ENCODE assay signal across 10 cellular contexts in genomic region chr4:125735107-125735506, GRCh38.
DNase-seq lines count a peak whose midpoint lies in the region; ATAC-seq and TF ChIP-seq lines count a peak whose summit lies in the region.
"Had no signal": no experiment of that assay in that cellular context is flagged by ENCODE, and none has a peak within 500 bp of the region (broad histone marks: within the 10 kb centered on the region; RNA-seq: fewer than 3 reads in every experiment).

No MANE protein-coding gene starts in this region.

- H3K4me3 ChIP-seq in astrocyte of the spinal cord (ENCODE audit: low read depth, low read length) (no peak overlapping the region), iPS-18a (ENCODE audit: low read length) (no peak overlapping the region)
- H3K4me3 ChIP-seq: GM12878, suprapubic skin had no signal

- H3K27me3 ChIP-seq in iPS-18a (ENCODE audit: control insufficient read depth, insufficient read depth, low read length), result no peaks in the 10 kb centered on the region
- H3K27me3 ChIP-seq: suprapubic skin had no signal

- H3K36me3 ChIP-seq in iPS-18a (ENCODE audit: control insufficient read depth, low read depth, low read length), result no peaks in the 10 kb centered on the region
- H3K36me3 ChIP-seq: suprapubic skin had no signal

- in situ Hi-C loops in astrocyte of the spinal cord (cut with HindIII; ENCODE audit: low sequenced_read_pairs), result no loop called here

- peak overlapping the region; percentile 69 for H3K9ac ChIP-seq in iPS-18a (ENCODE audit: low read length)

- peak; percentile 73 for DNase-seq in HS-5 (ENCODE audit: low read depth)
- peak; percentile 88 for DNase-seq in astrocyte of the spinal cord (ENCODE audit: low read depth, low spot score)
- DNase-seq in smooth muscle cell of the brain vasculature (ENCODE audit: low read depth, low spot score), result peak; percentile 74
- no peak for DNase-seq in NOMO-1 treated with dmso at 0.1 percent for 144 hours (lab: John Stamatoyannopoulos, UW; ENCODE audit: unreplicated experiment)

- no peaks in the 10 kb centered on the region for H3K9me3 ChIP-seq in iPS-18a (ENCODE audit: control insufficient read depth, low read depth, low read length)
- H3K9me3 ChIP-seq: suprapubic skin had no signal

- peaks cover 43% of the 10 kb centered on the region for H3K4me1 ChIP-seq in iPS-18a (ENCODE audit: control insufficient read depth, low read depth, low read length)
- H3K4me1 ChIP-seq: suprapubic skin had no signal

- peak overlapping the region; percentile 90 for H3K27ac ChIP-seq in iPS-18a (ENCODE audit: low read length)
- H3K27ac ChIP-seq: suprapubic skin had no signal

- no peak for TF ChIP-seq CTCF in astrocyte of the spinal cord (IDR thresholded peaks at IDR 0.05; ENCODE audit: low read depth, low read length)

- no peak for ATAC-seq in HG02610 (IDR thresholded peaks at IDR 0.05; ENCODE audit: unreplicated experiment)
- no peak for ATAC-seq in HG02798 (IDR thresholded peaks at IDR 0.05; ENCODE audit: poor library complexity, unreplicated experiment)
- ATAC-seq in HG03175 (IDR thresholded peaks at IDR 0.05; ENCODE audit: unreplicated experiment), result no peak
- ATAC-seq: GM12878 had no signal
